ENCODE assay signal across 8 cellular contexts in genomic region chr20:8131598-8132014, GRCh38. TPM values are rescaled to one million over a fixed set of nuclear protein-coding genes. Genes with fewer than 3 reads are reported as not detected.
DNase-seq lines count a peak whose midpoint lies in the region; ATAC-seq and TF ChIP-seq lines count a peak whose summit lies in the region.

No MANE protein-coding gene starts in this region.

- H3K27me3 ChIP-seq in SJSA1 (replicated peaks) (peaks cover 29% of the 10 kb centered on the region), parathyroid adenoma (ENCODE audit: control insufficient read depth, insufficient read depth, low read length) (no peaks in the 10 kb centered on the region)

- no peak overlapping the region for H3K9ac ChIP-seq in parathyroid adenoma

- H3K4me3 ChIP-seq in SJSA1 (peak overlapping the region; percentile 61), fibroblast of pulmonary artery (replicated peaks; ENCODE audit: low read depth, low read length) (peak overlapping the region; percentile 73), parathyroid adenoma (ENCODE audit: low read depth, low read length) (peak overlapping the region; percentile 56)

- ATAC-seq in GM18867 (IDR thresholded peaks at IDR 0.05; ENCODE audit: unreplicated experiment) (peak; percentile 7), HG02571 (IDR thresholded peaks at IDR 0.05; ENCODE audit: unreplicated experiment) (peak; percentile 5), GM21381 (IDR thresholded peaks at IDR 0.05; ENCODE audit: unreplicated experiment) (no peak)

- H3K36me3 ChIP-seq in SJSA1: no peaks in the 10 kb centered on the region
- H3K36me3 ChIP-seq in parathyroid adenoma (ENCODE audit: control insufficient read depth, insufficient read depth, low read length): no peaks in the 10 kb centered on the region

- H3K9me3 ChIP-seq in SJSA1 (replicated peaks): no peaks in the 10 kb centered on the region
- H3K9me3 ChIP-seq in parathyroid adenoma (ENCODE audit: control insufficient read depth, low read length): no peaks in the 10 kb centered on the region

- H3K27ac ChIP-seq in SJSA1 (no peak overlapping the region), parathyroid adenoma (peak overlapping the region; percentile 83)

- H3K79me2 ChIP-seq in parathyroid adenoma: peaks cover 24% of the 10 kb centered on the region

- H2AFZ ChIP-seq in parathyroid adenoma: peak overlapping the region; percentile 100

- no peak for DNase-seq in SJSA1 (ENCODE audit: low read depth in 1 of 2, low spot score in 2 of 2)
- DNase-seq in fibroblast of pulmonary artery (ENCODE audit: low read depth): peak; percentile 57
- DNase-seq in stimulated activated CD4-positive, alpha-beta T cell treated with anti-CD3 and anti-CD28 coated beads, Interleukin-4, amount 100 ng/mL, for 1 hour: no peak
- no peak for DNase-seq in activated CD4-positive, alpha-beta T cell treated with anti-CD3 and anti-CD28 coated beads, Interleukin-2, amount 50 U/mL, for 4 hours

- H3K4me2 ChIP-seq in parathyroid adenoma (ENCODE audit: low read length): peak overlapping the region; percentile 85

- TF ChIP-seq CTCF in fibroblast of pulmonary artery (IDR thresholded peaks at IDR 0.05; ENCODE audit: low read length, missing control alignments): no peak
- TF ChIP-seq CTCF in parathyroid adenoma (IDR thresholded peaks at IDR 0.05): no peak

- peaks cover 16% of the 10 kb centered on the region for H3K4me1 ChIP-seq in SJSA1 (replicated peaks)
- peaks cover 22% of the 10 kb centered on the region for H3K4me1 ChIP-seq in parathyroid adenoma

RNA-seq across cellular contexts. Expression of gene PLCB1, which starts 0.5 kb away (rescaled TPM):
- total RNA-seq in SJSA1 (2014; rRNA removed; shearing (Covaris generic)): 3.9 and 10.0 TPM in 2 replicates
